9 cellular contexts compared by ENCODE assay signal in the genomic region with DNA sequence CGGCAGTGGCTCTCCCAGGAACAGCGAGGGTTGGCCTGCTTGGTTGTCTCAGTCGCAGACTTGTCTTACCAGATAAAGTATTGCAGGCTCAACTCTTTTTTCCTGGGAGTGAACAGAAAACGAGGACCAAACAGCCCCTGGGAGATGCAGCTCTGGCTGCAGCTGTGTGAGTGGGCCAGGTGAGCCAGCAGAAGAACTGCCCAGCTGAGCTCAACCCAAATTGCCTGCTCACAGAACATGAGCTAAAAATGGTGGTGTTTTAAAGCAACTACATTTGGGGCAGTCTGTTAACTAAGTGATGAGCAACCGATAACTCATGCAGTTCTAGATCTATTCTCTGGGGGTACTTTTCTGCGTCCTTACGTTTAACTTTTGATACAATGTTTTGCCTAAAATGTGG.
"Had no signal": no experiment of that assay in that cellular context is flagged by ENCODE, and none has a peak within 500 bp of the region (broad histone marks: within the 10 kb centered on the region; RNA-seq: fewer than 3 reads in every experiment).

No MANE protein-coding gene starts in this region.

- H3K9ac ChIP-seq: GM23248, KMS-11 had no signal

- H3K27ac Mint-ChIP-seq: H9 had no signal

- H3K27ac ChIP-seq: GM23248, KMS-11 had no signal

- H3K9me3 Mint-ChIP-seq: IgD-negative memory B cell had no signal

- H2AFZ ChIP-seq: GM23248 had no signal

- FAIRE-seq: H1, H54, HTR-8/SVneo had no signal

- H3K4me2 ChIP-seq: KMS-11 had no signal

- H3K4me3 ChIP-seq: GM23248 had no signal

- H3K27me3 Mint-ChIP-seq: IgD-negative memory B cell had no signal

- DNase-seq: GM23248, H9, HCEC 1CT, KBM-7 had no signal
